Comparison of ENCODE assay signal across 36 cellular contexts in the genomic region with DNA sequence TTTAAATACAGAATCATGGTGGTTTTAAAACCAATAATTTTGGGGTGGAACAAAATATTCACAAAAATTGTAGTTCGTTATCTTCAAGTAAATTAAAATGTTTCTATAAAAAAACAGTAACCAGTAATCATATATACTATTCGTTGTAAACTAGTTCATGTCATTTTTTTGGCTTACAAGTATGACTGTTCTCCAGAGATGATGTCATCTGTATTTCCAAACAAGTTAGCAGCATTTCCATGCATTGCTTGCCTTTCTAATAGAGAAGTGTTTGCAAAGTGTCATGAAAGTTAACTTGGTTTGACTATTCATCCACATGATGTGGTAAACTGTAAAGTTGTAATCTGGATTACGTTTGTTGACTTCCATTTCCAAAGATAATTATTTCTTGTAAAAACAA.
"Had no signal": no experiment of that assay in that cellular context is flagged by ENCODE, and none has a peak within 500 bp of the region (broad histone marks: within the 10 kb centered on the region; RNA-seq: fewer than 3 reads in every experiment).

No MANE protein-coding gene starts in this region.

- H3K9me3 Mint-ChIP-seq: activated naive CD4-positive, alpha-beta T cell treated with anti-CD3 and anti-CD28 coated beads, Interleukin-2, amount 50 U/mL, for 24 hours; brain had no signal

- DNase-seq: activated B cell treated with CpG ODN at 0.5 μM for 24 hours; activated CD4-positive, alpha-beta memory T cell treated with anti-CD3 and anti-CD28 coated beads, Interleukin-2, amount 10 ng/mL, durations not matched to agents 7 days and 5 days; activated CD4-positive, alpha-beta T cell treated with anti-CD3 and anti-CD28 coated beads for 4 hours; activated CD4-positive, alpha-beta T cell treated with anti-CD3 and anti-CD28 coated beads, Interleukin-2, amount 10 ng/mL, durations not matched to agents 24 days and 14 days; activated CD4-positive, alpha-beta T cell treated with anti-CD3 and anti-CD28 coated beads, Interleukin-2, amount 50 U/mL, for 1 hour; activated CD4-positive, alpha-beta T cell treated with anti-CD3 and anti-CD28 coated beads, Interleukin-2, amount 50 U/mL, for 48 hours; activated CD4-positive, CD25-positive, alpha-beta regulatory T cell treated with anti-CD3 and anti-CD28 coated beads, Interleukin-2, amount 50 U/mL, for 72 hours; activated CD8-positive, alpha-beta memory T cell treated with anti-CD3 and anti-CD28 coated beads for 24 hours; activated CD8-positive, alpha-beta memory T cell treated with anti-CD3 and anti-CD28 coated beads, Interleukin-2, amount 10 ng/mL, durations not matched to agents 7 days and 5 days; activated CD8-positive, alpha-beta memory T cell treated with anti-CD3 and anti-CD28 coated beads, Interleukin-2, amount 50 U/mL, for 48 hours; activated CD8-positive, alpha-beta T cell treated with anti-CD3 and anti-CD28 coated beads, Interleukin-2, amount 10 ng/mL, durations not matched to agents 7 days and 5 days; activated effector memory CD4-positive, alpha-beta T cell treated with Interleukin-2 at 50 U/mL for 16 hours; activated gamma-delta T cell; activated naive CD4-positive, alpha-beta T cell treated with anti-CD3 and anti-CD28 coated beads, Interleukin-2, amount 10 ng/mL, durations not matched to agents 7 days and 5 days; activated naive CD4-positive, alpha-beta T cell treated with Interleukin-2 at 50 U/mL for 16 hours; activated naive CD8-positive, alpha-beta T cell treated with anti-CD3 and anti-CD28 coated beads, Interleukin-2, amount 10 ng/mL, durations not matched to agents 7 days and 5 days; activated naive CD8-positive, alpha-beta T cell treated with anti-CD3 and anti-CD28 coated beads, Interleukin-2, amount 50 U/mL, for 24 hours; activated T-cell treated with anti-CD3 and anti-CD28 coated beads, Interleukin-2, amount 50 U/mL, for 24 hours; activated T-cell treated with anti-CD3 and anti-CD28 coated beads, Interleukin-2, amount 50 U/mL, for 48 hours; amygdala; anterior cingulate cortex; caudate nucleus; cerebellar nuclear complex; T-helper 1 cell; T-helper 2 cell; T-helper 9 cell had no signal

- H3K36me3 Mint-ChIP-seq: activated naive CD4-positive, alpha-beta T cell treated with anti-CD3 and anti-CD28 coated beads, Interleukin-2, amount 10 ng/mL, durations not matched to agents 7 days and 5 days; activated naive CD4-positive, alpha-beta T cell treated with anti-CD3 and anti-CD28 coated beads, Interleukin-2, amount 50 U/mL, for 24 hours; activated naive CD8-positive, alpha-beta T cell; activated naive CD8-positive, alpha-beta T cell treated with anti-CD3 and anti-CD28 coated beads, Interleukin-2, amount 10 ng/mL, durations not matched to agents 7 days and 5 days; brain had no signal

- H3K27ac ChIP-seq: ascending aorta, cardiac muscle cell, VCaP had no signal

- H3K27ac Mint-ChIP-seq: activated B cell treated with CpG ODN at 0.5 μM for 24 hours; activated CD4-positive, alpha-beta memory T cell treated with anti-CD3 and anti-CD28 coated beads, Interleukin-2, amount 10 ng/mL, durations not matched to agents 7 days and 5 days; activated CD4-positive, alpha-beta T cell treated with anti-CD3 and anti-CD28 coated beads, Interleukin-2, amount 10 ng/mL, durations not matched to agents 24 days and 14 days; activated CD8-positive, alpha-beta memory T cell treated with anti-CD3 and anti-CD28 coated beads, Interleukin-2, amount 10 ng/mL, durations not matched to agents 7 days and 5 days; activated CD8-positive, alpha-beta T cell treated with anti-CD3 and anti-CD28 coated beads, Interleukin-2, amount 10 ng/mL, durations not matched to agents 7 days and 5 days; activated naive CD4-positive, alpha-beta T cell treated with anti-CD3 and anti-CD28 coated beads, Interleukin-2, amount 10 ng/mL, durations not matched to agents 7 days and 5 days; activated naive CD4-positive, alpha-beta T cell treated with anti-CD3 and anti-CD28 coated beads, Interleukin-2, amount 50 U/mL, for 24 hours; activated naive CD8-positive, alpha-beta T cell; activated naive CD8-positive, alpha-beta T cell treated with anti-CD3 and anti-CD28 coated beads, Interleukin-2, amount 10 ng/mL, durations not matched to agents 7 days and 5 days; activated naive CD8-positive, alpha-beta T cell treated with anti-CD3 and anti-CD28 coated beads, Interleukin-2, amount 50 U/mL, for 24 hours; activated T-cell treated with anti-CD3 and anti-CD28 coated beads, Interleukin-2, amount 50 U/mL, for 24 hours; activated T-helper 2 cell treated with anti-CD3 and anti-CD28 coated beads, Interferon-gamma antibody, Interleukin-2, Interleukin-4, amounts not matched to agents 10 μg/mL and 5 μg/mL and 100 μg/mL, durations not matched to agents 14 hours and 24 hours and 36 hours; brain; T-helper 1 cell treated with Interleukin-12 subunit alpha and Interleukin-12 subunit beta and Interleukin-4 antibody, amounts not matched to agents 30 μg/mL and 1 μg/mL, for 36 hours; T-helper 2 cell treated with Interferon-gamma antibody and Interleukin-4, amounts not matched to agents 5 μg/mL and 100 μg/mL, for 36 hours had no signal

- ATAC-seq: activated CD8-positive, alpha-beta memory T cell treated with anti-CD3 and anti-CD28 coated beads, Interleukin-2, amount 10 ng/mL, durations not matched to agents 7 days and 5 days; activated CD8-positive, alpha-beta T cell treated with anti-CD3 and anti-CD28 coated beads, Interleukin-2, amount 10 ng/mL, durations not matched to agents 7 days and 5 days; activated naive CD8-positive, alpha-beta T cell treated with anti-CD3 and anti-CD28 coated beads, Interleukin-2, amount 50 U/mL, for 24 hours had no signal

- H3K27me3 ChIP-seq: ascending aorta, cardiac muscle cell had no signal

- H3K4me3 Mint-ChIP-seq: activated B cell treated with CpG ODN at 0.5 μM for 24 hours; activated CD4-positive, alpha-beta memory T cell treated with anti-CD3 and anti-CD28 coated beads, Interleukin-2, amount 10 ng/mL, durations not matched to agents 7 days and 5 days; activated CD4-positive, alpha-beta T cell treated with anti-CD3 and anti-CD28 coated beads, Interleukin-2, amount 10 ng/mL, durations not matched to agents 24 days and 14 days; activated CD8-positive, alpha-beta memory T cell treated with anti-CD3 and anti-CD28 coated beads, Interleukin-2, amount 10 ng/mL, durations not matched to agents 7 days and 5 days; activated CD8-positive, alpha-beta T cell treated with anti-CD3 and anti-CD28 coated beads, Interleukin-2, amount 10 ng/mL, durations not matched to agents 7 days and 5 days; activated naive CD4-positive, alpha-beta T cell treated with anti-CD3 and anti-CD28 coated beads, Interleukin-2, amount 10 ng/mL, durations not matched to agents 7 days and 5 days; activated naive CD4-positive, alpha-beta T cell treated with anti-CD3 and anti-CD28 coated beads, Interleukin-2, amount 50 U/mL, for 24 hours; activated naive CD8-positive, alpha-beta T cell; activated naive CD8-positive, alpha-beta T cell treated with anti-CD3 and anti-CD28 coated beads, Interleukin-2, amount 10 ng/mL, durations not matched to agents 7 days and 5 days; activated naive CD8-positive, alpha-beta T cell treated with anti-CD3 and anti-CD28 coated beads, Interleukin-2, amount 50 U/mL, for 24 hours; activated T-cell treated with anti-CD3 and anti-CD28 coated beads, Interleukin-2, amount 50 U/mL, for 24 hours; brain; central memory CD8-positive, alpha-beta T cell; T-helper 1 cell treated with Interleukin-12 subunit alpha and Interleukin-12 subunit beta and Interleukin-4 antibody, amounts not matched to agents 30 μg/mL and 1 μg/mL, for 36 hours; T-helper 2 cell treated with Interferon-gamma antibody and Interleukin-4, amounts not matched to agents 5 μg/mL and 100 μg/mL, for 36 hours had no signal

- H3K4me1 Mint-ChIP-seq: activated B cell treated with CpG ODN at 0.5 μM for 24 hours; activated CD4-positive, alpha-beta memory T cell treated with anti-CD3 and anti-CD28 coated beads, Interleukin-2, amount 10 ng/mL, durations not matched to agents 7 days and 5 days; activated CD4-positive, alpha-beta T cell treated with anti-CD3 and anti-CD28 coated beads, Interleukin-2, amount 10 ng/mL, durations not matched to agents 24 days and 14 days; activated CD8-positive, alpha-beta memory T cell treated with anti-CD3 and anti-CD28 coated beads, Interleukin-2, amount 10 ng/mL, durations not matched to agents 7 days and 5 days; activated naive CD4-positive, alpha-beta T cell treated with anti-CD3 and anti-CD28 coated beads, Interleukin-2, amount 10 ng/mL, durations not matched to agents 7 days and 5 days; activated naive CD4-positive, alpha-beta T cell treated with anti-CD3 and anti-CD28 coated beads, Interleukin-2, amount 50 U/mL, for 24 hours; activated naive CD8-positive, alpha-beta T cell treated with anti-CD3 and anti-CD28 coated beads, Interleukin-2, amount 10 ng/mL, durations not matched to agents 7 days and 5 days; activated naive CD8-positive, alpha-beta T cell treated with anti-CD3 and anti-CD28 coated beads, Interleukin-2, amount 50 U/mL, for 24 hours; brain; central memory CD8-positive, alpha-beta T cell had no signal

- H3K27me3 Mint-ChIP-seq: activated B cell treated with CpG ODN at 0.5 μM for 24 hours; activated CD4-positive, alpha-beta memory T cell treated with anti-CD3 and anti-CD28 coated beads, Interleukin-2, amount 10 ng/mL, durations not matched to agents 7 days and 5 days; activated CD4-positive, alpha-beta T cell treated with anti-CD3 and anti-CD28 coated beads, Interleukin-2, amount 10 ng/mL, durations not matched to agents 24 days and 14 days; activated CD8-positive, alpha-beta memory T cell treated with anti-CD3 and anti-CD28 coated beads, Interleukin-2, amount 10 ng/mL, durations not matched to agents 7 days and 5 days; activated naive CD4-positive, alpha-beta T cell treated with anti-CD3 and anti-CD28 coated beads, Interleukin-2, amount 10 ng/mL, durations not matched to agents 7 days and 5 days; activated naive CD4-positive, alpha-beta T cell treated with anti-CD3 and anti-CD28 coated beads, Interleukin-2, amount 50 U/mL, for 24 hours; activated naive CD8-positive, alpha-beta T cell treated with anti-CD3 and anti-CD28 coated beads, Interleukin-2, amount 10 ng/mL, durations not matched to agents 7 days and 5 days; activated naive CD8-positive, alpha-beta T cell treated with anti-CD3 and anti-CD28 coated beads, Interleukin-2, amount 50 U/mL, for 24 hours; activated T-cell treated with anti-CD3 and anti-CD28 coated beads, Interleukin-2, amount 50 U/mL, for 24 hours; central memory CD8-positive, alpha-beta T cell had no signal

- H3K4me1 ChIP-seq: ascending aorta had no signal

- H3K36me3 ChIP-seq: ascending aorta, cardiac muscle cell had no signal

- H3K9me3 ChIP-seq: ascending aorta had no signal

- H3K4me3 ChIP-seq: ascending aorta, cardiac muscle cell had no signal
